In the genomic region with DNA sequence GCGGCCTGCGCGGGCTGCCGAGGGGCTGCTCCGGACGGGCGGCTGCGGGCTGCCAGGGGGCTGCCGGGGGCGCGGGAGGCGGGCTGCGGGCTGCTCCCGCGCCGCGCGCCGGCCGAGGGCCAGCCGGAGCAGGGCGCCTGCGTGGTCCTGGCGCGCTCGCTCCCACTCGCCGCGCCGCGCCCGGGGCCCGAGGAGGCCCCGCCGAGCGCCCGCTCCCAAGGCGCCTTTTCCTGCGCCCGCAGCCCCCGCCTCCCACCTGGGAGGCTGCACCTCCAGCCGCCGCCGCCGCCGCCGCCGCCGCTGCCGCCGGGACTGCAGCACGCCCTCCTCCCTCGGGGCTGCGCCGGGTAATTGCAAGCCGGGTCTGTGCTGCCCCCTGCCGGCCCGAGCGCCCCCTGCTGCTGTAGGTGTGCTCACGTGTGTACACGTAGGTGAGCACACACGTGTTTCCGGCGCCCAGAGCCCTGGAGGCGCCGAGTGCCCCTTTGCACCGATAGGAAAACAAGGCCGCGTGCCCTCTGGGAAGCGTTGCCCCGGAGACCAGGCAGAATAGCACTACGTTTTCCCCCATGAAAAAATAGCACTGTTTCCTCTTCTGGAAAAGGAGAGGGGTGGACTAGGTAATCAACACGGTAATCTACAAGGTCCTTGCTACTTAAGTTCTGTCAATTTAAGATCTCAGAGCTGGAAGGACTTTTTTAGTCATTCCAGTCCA, we compare ENCODE assay signal across 1 cellular context.
TF ChIP-seq lines count a peak whose summit lies in the region.

Gene EPB41L4B (minus strand): TSS at position 326 of the 715 bp plus-strand sequence. CDS start 613 bp downstream, outside the sequence.

TF ChIP-seq in HepG2, 621 proteins besides CTCF, POLR2A, EP300 and RAD21 (continued from another document):
- TF ChIP-seq NFIC (IDR thresholded peaks at IDR 0.05; ENCODE audit: low read length) (no peak), ERF (CRISPR knock-in tag; IDR thresholded peaks at IDR 0.05) (peak; percentile 97), MTF2 (CRISPR knock-in tag; IDR thresholded peaks at IDR 0.05; ENCODE audit: borderline replicate concordance) (peak; percentile 82; the same call in 1 of the 2 replicates), ZNF879 (CRISPR knock-in tag; IDR thresholded peaks at IDR 0.05) (peak; percentile 94; the same call in 1 of the 2 replicates), GLI4 (CRISPR knock-in tag; IDR thresholded peaks at IDR 0.05; ENCODE audit: borderline replicate concordance) (no peak), ZNF672 (CRISPR knock-in tag; IDR thresholded peaks at IDR 0.05) (peak; percentile 86; the same call in 1 of the 2 replicates), GATA4 (IDR thresholded peaks at IDR 0.05; ENCODE audit: borderline replicate concordance, low read depth) (no peak), GFI1 (CRISPR knock-in tag; IDR thresholded peaks at IDR 0.05; ENCODE audit: borderline replicate concordance) (peak; percentile 57; the same call in 1 of the 2 replicates), NFATC3 (CRISPR knock-in tag; IDR thresholded peaks at IDR 0.05) (peak; percentile 27; the same call in 1 of the 2 replicates), TEAD2 (CRISPR knock-in tag; IDR thresholded peaks at IDR 0.05) (no peak), ONECUT2 (CRISPR knock-in tag; IDR thresholded peaks at IDR 0.05) (no peak; the same call in 1 of the 2 replicates), IRX3 (CRISPR knock-in tag; IDR thresholded peaks at IDR 0.05; ENCODE audit: borderline replicate concordance, low read depth) (peak; percentile 92; the same call in 1 of the 2 replicates), ZNF546 (CRISPR knock-in tag; conservative IDR thresholded peaks at IDR 0.05) (0 out of 2 replicates have a peak, but pooled peaks have one; percentile 51), NFKBIZ (CRISPR knock-in tag; IDR thresholded peaks at IDR 0.05) (peak; percentile 89), BRCA1 (CRISPR knock-in tag; IDR thresholded peaks at IDR 0.05) (peak; percentile 29; the same call in 1 of the 2 replicates), ZNF562 (CRISPR knock-in tag; IDR thresholded peaks at IDR 0.05; ENCODE audit: borderline replicate concordance) (no peak), POLR2AphosphoS5 (IDR thresholded peaks at IDR 0.05; ENCODE audit: low read depth, low read length) (no peak)
- TF ChIP-seq, protein P1, sequence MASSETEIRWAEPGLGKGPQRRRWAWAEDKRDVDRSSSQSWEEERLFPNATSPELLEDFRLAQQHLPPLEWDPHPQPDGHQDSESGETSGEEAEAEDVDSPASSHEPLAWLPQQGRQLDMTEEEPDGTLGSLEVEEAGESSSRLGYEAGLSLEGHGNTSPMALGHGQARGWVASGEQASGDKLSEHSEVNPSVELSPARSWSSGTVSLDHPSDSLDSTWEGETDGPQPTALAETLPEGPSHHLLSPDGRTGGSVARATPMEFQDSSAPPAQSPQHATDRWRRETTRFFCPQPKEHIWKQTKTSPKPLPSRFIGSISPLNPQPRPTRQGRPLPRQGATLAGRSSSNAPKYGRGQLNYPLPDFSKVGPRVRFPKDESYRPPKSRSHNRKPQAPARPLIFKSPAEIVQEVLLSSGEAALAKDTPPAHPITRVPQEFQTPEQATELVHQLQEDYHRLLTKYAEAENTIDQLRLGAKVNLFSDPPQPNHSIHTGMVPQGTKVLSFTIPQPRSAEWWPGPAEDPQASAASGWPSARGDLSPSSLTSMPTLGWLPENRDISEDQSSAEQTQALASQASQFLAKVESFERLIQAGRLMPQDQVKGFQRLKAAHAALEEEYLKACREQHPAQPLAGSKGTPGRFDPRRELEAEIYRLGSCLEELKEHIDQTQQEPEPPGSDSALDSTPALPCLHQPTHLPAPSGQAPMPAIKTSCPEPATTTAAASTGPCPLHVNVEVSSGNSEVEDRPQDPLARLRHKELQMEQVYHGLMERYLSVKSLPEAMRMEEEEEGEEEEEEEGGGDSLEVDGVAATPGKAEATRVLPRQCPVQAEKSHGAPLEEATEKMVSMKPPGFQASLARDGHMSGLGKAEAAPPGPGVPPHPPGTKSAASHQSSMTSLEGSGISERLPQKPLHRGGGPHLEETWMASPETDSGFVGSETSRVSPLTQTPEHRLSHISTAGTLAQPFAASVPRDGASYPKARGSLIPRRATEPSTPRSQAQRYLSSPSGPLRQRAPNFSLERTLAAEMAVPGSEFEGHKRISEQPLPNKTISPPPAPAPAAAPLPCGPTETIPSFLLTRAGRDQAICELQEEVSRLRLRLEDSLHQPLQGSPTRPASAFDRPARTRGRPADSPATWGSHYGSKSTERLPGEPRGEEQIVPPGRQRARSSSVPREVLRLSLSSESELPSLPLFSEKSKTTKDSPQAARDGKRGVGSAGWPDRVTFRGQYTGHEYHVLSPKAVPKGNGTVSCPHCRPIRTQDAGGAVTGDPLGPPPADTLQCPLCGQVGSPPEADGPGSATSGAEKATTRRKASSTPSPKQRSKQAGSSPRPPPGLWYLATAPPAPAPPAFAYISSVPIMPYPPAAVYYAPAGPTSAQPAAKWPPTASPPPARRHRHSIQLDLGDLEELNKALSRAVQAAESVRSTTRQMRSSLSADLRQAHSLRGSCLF (CRISPR knock-in tag; IDR thresholded peaks at IDR 0.05; ENCODE audit: borderline replicate concordance): no peak; the same call in 1 of the 2 replicates
